12 cellular contexts compared by ENCODE assay signal in the genomic region with DNA sequence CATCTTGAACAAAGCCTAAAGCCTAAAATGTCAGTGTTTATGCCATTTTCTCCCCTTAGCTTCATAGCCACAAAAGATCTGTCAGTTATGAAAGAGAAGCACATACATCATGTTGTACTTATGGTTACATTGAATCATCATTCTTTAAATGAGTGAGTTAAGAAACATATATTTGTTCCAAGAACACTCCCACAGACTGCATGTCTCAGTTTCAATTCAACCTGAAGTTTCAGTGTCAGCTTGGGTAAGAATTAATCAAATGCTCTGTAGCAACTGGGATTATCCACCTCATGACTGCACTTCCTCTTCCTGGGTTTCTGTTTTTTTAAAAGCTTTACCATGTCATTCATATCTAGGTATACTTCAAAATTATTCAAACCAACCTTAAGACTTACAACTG. TPM values are rescaled to one million over a fixed set of nuclear protein-coding genes. Genes with fewer than 3 reads are reported as not detected.
DNase-seq lines count a peak whose midpoint lies in the region; ATAC-seq, FAIRE-seq and TF ChIP-seq lines count a peak whose summit lies in the region.
"Had no signal": no experiment of that assay in that cellular context is flagged by ENCODE, and none has a peak within 500 bp of the region (broad histone marks: within the 10 kb centered on the region; RNA-seq: fewer than 3 reads in every experiment).

No MANE protein-coding gene starts in this region.

- TF ChIP-seq CTCF in H1 (IDR thresholded peaks at IDR 0.05; ENCODE audit: control extremely low read depth in 1 of 3, insufficient read depth in 1 of 3, low read depth in 1 of 3, low read length in 3 of 3) (no peak), gastroesophageal sphincter (IDR thresholded peaks at IDR 0.05) (no peak), omental fat pad (IDR thresholded peaks at IDR 0.05) (no peak), WTC11 (IDR thresholded peaks at IDR 0.05) (no peak)

- H3K9me3 ChIP-seq in H1 (ENCODE audit: insufficient read depth in 2 of 2, low read depth in 1 of 2, low read length in 1 of 2) (no peaks in the 10 kb centered on the region), gastroesophageal sphincter (no peaks in the 10 kb centered on the region)

- no peak overlapping the region for H2BK15ac ChIP-seq in H1 (ENCODE audit: low read length)

- no peaks in the 10 kb centered on the region for H3K79me1 ChIP-seq in H1 (ENCODE audit: low read depth, low read length)

- H2AFZ ChIP-seq in H1 (ENCODE audit: low read length), result peak overlapping the region; percentile 81

- H2BK5ac ChIP-seq in H1 (ENCODE audit: low read depth, low read length), result no peak overlapping the region

- H3K4me2 ChIP-seq in H1 (ENCODE audit: insufficient read depth in 1 of 2, low read depth in 2 of 2, low read length in 2 of 2), result no peak overlapping the region

- H2BK12ac ChIP-seq in H1 (ENCODE audit: low read depth, low read length), result no peak overlapping the region

- H4K20me1 ChIP-seq in H1 (replicated peaks in 1 of 2; ENCODE audit: control insufficient read depth in 1 of 2, insufficient read depth in 2 of 2, low read length in 2 of 2), result no peaks in the 10 kb centered on the region

- H3K36me3 Mint-ChIP-seq in WTC11, result no peaks in the 10 kb centered on the region

- H3K4ac ChIP-seq in H1 (replicated peaks; ENCODE audit: insufficient read length, low read depth, low read length), result no peak overlapping the region

- no peak overlapping the region for H2BK20ac ChIP-seq in H1 (ENCODE audit: low read length)

- H2AK5ac ChIP-seq in H1 (ENCODE audit: low read depth, low read length), result no peak overlapping the region

- TF ChIP-seq EP300 in H1 (IDR thresholded peaks at IDR 0.05; ENCODE audit: borderline replicate concordance in 1 of 2, low read depth in 2 of 2, low read length in 2 of 2) (no peak), gastroesophageal sphincter (IDR thresholded peaks at IDR 0.05) (no peak)

- H4K91ac ChIP-seq in H1 (replicated peaks; ENCODE audit: insufficient read length, low read length), result no peak overlapping the region

- no peaks in the 10 kb centered on the region for H3K23me2 ChIP-seq in H1 (ENCODE audit: low read depth, low read length)

- no peaks in the 10 kb centered on the region for H3K27me3 Mint-ChIP-seq in WTC11 (ENCODE audit: low read depth)

- H3K27ac ChIP-seq in H1 (ENCODE audit: low read depth, low read length), result no peak overlapping the region
- H3K27ac ChIP-seq in gastroesophageal sphincter, result no peak overlapping the region

- no peak for DNase-seq in H1 (ENCODE audit: low read depth in 1 of 2, low spot score in 2 of 2)
- DNase-seq in omental fat pad (ENCODE audit: low spot score), result no peak
- no peak for DNase-seq in WTC11 (ENCODE audit: low spot score)
- DNase-seq in central memory CD4-positive, alpha-beta T cell, result no peak
- DNase-seq: GDM1; NK-92 treated with Interleukin-12 subunit alpha and Interleukin-12 subunit beta, amount 100 ng/mL, for 24 hours had no signal

- TF ChIP-seq POLR2A in H1 (IDR thresholded peaks at IDR 0.05; ENCODE audit: control extremely low read depth in 1 of 2, low read depth in 2 of 2, low read length in 2 of 2) (no peak), gastroesophageal sphincter (IDR thresholded peaks at IDR 0.05) (no peak)

- no peak for FAIRE-seq in H1 (lab: Jason Lieb, UNC)
- FAIRE-seq: colon had no signal

- no peak overlapping the region for H3K4me3 Mint-ChIP-seq in WTC11

- H3K9ac ChIP-seq in H1 (replicated peaks in 1 of 4; ENCODE audit: extremely low read depth in 1 of 4, low read depth in 3 of 4, low read length in 3 of 4), result no peak overlapping the region

- no peaks in the 10 kb centered on the region for H3K4me1 ChIP-seq in H1 (replicated peaks in 1 of 4; ENCODE audit: control insufficient read depth in 3 of 4, insufficient read depth in 4 of 4, low read length in 3 of 4)
- H3K4me1 ChIP-seq in gastroesophageal sphincter, result no peaks in the 10 kb centered on the region

- CTCF ChIA-PET in H1 (lab: Charles Lee; ENCODE audit: partially characterized antibody) (no interaction called here), WTC11 (lab: Charles Lee) (no interaction called here)

- H3K18ac ChIP-seq in H1 (ENCODE audit: extremely low read depth, low read length), result no peak overlapping the region

- H3K4me3 ChIP-seq in H1 (ENCODE audit: extremely low read depth in 1 of 4, insufficient read depth in 2 of 4, low read depth in 3 of 4, low read length in 4 of 4) (no peak overlapping the region), gastroesophageal sphincter (no peak overlapping the region)

- H3K14ac ChIP-seq in H1 (ENCODE audit: insufficient read length), result no peak overlapping the region

- H3K27me3 ChIP-seq in H1 (replicated peaks in 1 of 4; ENCODE audit: control insufficient read depth in 3 of 4, extremely low read depth in 1 of 4, insufficient read depth in 3 of 4, low read length in 3 of 4) (no peaks in the 10 kb centered on the region), gastroesophageal sphincter (peaks cover 7% of the 10 kb centered on the region)

- no peaks in the 10 kb centered on the region for H3K4me1 Mint-ChIP-seq in WTC11

- H4K8ac ChIP-seq in H1 (ENCODE audit: extremely low read depth, insufficient read depth, low read length), result no peak overlapping the region

- no peak overlapping the region for H3K56ac ChIP-seq in H1 (replicated peaks; ENCODE audit: insufficient read length, low read depth, low read length)

- H3K23ac ChIP-seq in H1 (ENCODE audit: insufficient read length), result no peak overlapping the region

- H3K9me3 Mint-ChIP-seq in WTC11, result no peaks in the 10 kb centered on the region

- H3K36me3 ChIP-seq in H1 (ENCODE audit: control insufficient read depth in 2 of 4, insufficient read depth in 4 of 4, low read length in 3 of 4) (no peaks in the 10 kb centered on the region), gastroesophageal sphincter (no peaks in the 10 kb centered on the region)

- TF ChIP-seq RAD21 in H1 (IDR thresholded peaks at IDR 0.05 in 1 of 2, conservative IDR thresholded peaks at IDR 0.05 in 1 of 2; ENCODE audit: low read depth in 2 of 2, low read length in 2 of 2), result no peak

- ATAC-seq in GM18870 (IDR thresholded peaks at IDR 0.05; ENCODE audit: unreplicated experiment) (peak; percentile 92), GM21526 (IDR thresholded peaks at IDR 0.05; ENCODE audit: low FRiP score, unreplicated experiment) (peak; percentile 86), HG03342 (IDR thresholded peaks at IDR 0.05; ENCODE audit: unreplicated experiment) (peak; percentile 84), gastroesophageal sphincter (no peak), omental fat pad (ENCODE audit: low FRiP score) (no peak), WTC11 (no peak)

- H2BK120ac ChIP-seq in H1 (replicated peaks; ENCODE audit: low read depth, low read length), result no peak overlapping the region

- no peak overlapping the region for H4K5ac ChIP-seq in H1 (ENCODE audit: insufficient read length, low read depth, low read length)

- no peaks in the 10 kb centered on the region for H3K79me2 ChIP-seq in H1 (ENCODE audit: control insufficient read depth in 1 of 2, insufficient read depth in 2 of 2, low read length in 2 of 2)

- H3K27ac Mint-ChIP-seq in WTC11, result no peak overlapping the region

- POLR2A ChIA-PET in H1 (lab: Charles Lee; ENCODE audit: partially characterized antibody), result no interaction called here
- POLR2A ChIA-PET in WTC11 (lab: Charles Lee), result no interaction called here

TF ChIP-seq in H1, 55 proteins besides CTCF, POLR2A, EP300 and RAD21:
- no peak for TF ChIP-seq POLR2AphosphoS5 (IDR thresholded peaks at IDR 0.05; ENCODE audit: low read depth, low read length)
- TF ChIP-seq HDAC6 (IDR thresholded peaks at IDR 0.05; ENCODE audit: low read depth, low read length), result no peak
TF ChIP-seq in H1: peak in this region for 0.

TF ChIP-seq in WTC11, 78 proteins besides CTCF, POLR2A, EP300 and RAD21 (continues in another document):
- TF ChIP-seq ZNF121 (CRISPR knock-in tag; IDR thresholded peaks at IDR 0.05) (no peak), ZNF416 (CRISPR knock-in tag; IDR thresholded peaks at IDR 0.05) (no peak), JUN (CRISPR knock-in tag; IDR thresholded peaks at IDR 0.05) (no peak), FOXP1 (CRISPR knock-in tag; IDR thresholded peaks at IDR 0.05; ENCODE audit: borderline replicate concordance) (no peak)
- TF ChIP-seq, protein P1, sequence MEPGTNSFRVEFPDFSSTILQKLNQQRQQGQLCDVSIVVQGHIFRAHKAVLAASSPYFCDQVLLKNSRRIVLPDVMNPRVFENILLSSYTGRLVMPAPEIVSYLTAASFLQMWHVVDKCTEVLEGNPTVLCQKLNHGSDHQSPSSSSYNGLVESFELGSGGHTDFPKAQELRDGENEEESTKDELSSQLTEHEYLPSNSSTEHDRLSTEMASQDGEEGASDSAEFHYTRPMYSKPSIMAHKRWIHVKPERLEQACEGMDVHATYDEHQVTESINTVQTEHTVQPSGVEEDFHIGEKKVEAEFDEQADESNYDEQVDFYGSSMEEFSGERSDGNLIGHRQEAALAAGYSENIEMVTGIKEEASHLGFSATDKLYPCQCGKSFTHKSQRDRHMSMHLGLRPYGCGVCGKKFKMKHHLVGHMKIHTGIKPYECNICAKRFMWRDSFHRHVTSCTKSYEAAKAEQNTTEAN (CRISPR knock-in tag; IDR thresholded peaks at IDR 0.05), result no peak
- TF ChIP-seq, protein P2, sequence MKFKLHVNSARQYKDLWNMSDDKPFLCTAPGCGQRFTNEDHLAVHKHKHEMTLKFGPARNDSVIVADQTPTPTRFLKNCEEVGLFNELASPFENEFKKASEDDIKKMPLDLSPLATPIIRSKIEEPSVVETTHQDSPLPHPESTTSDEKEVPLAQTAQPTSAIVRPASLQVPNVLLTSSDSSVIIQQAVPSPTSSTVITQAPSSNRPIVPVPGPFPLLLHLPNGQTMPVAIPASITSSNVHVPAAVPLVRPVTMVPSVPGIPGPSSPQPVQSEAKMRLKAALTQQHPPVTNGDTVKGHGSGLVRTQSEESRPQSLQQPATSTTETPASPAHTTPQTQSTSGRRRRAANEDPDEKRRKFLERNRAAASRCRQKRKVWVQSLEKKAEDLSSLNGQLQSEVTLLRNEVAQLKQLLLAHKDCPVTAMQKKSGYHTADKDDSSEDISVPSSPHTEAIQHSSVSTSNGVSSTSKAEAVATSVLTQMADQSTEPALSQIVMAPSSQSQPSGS (CRISPR knock-in tag; IDR thresholded peaks at IDR 0.05; ENCODE audit: borderline replicate concordance, low read depth), result no peak

RNA-seq across cellular contexts. Expression of a gene that starts 3.9 kb away (rescaled TPM):
- not detected in 2 replicates for total RNA-seq in H1 (2021; fragmentation: NEBNext Ultra II Directional; extraction: Animal tissue kit (Norgen Biotek cat#: 25700))
- not detected in 2 replicates for polyA plus RNA-seq in H1 (2011; rRNA removed)
- polyA plus RNA-seq in H1 (2011; cell fraction: cytosol; rRNA removed), result not detected
- not detected for polyA plus RNA-seq in H1 (2011; cell fraction: nucleus; rRNA removed)
- polyA plus RNA-seq in H1 (2012, experiment 1 of 2), result not detected in 4 replicates
- polyA plus RNA-seq in H1 (2012, experiment 2 of 2), result not detected
- polyA plus RNA-seq in H1 (2013, experiment 1 of 2), result not detected
- polyA plus RNA-seq in H1 (2013, experiment 2 of 2), result not detected
- polyA minus RNA-seq in H1 (2011; rRNA and poly(A)+ RNA removed), result not detected in 2 replicates
- polyA minus RNA-seq in H1 (2011; cell fraction: cytosol; rRNA and poly(A)+ RNA removed), result not detected
- polyA minus RNA-seq in H1 (2011; cell fraction: nucleus; rRNA and poly(A)+ RNA removed), result not detected
- 1 to 10 TPM in 2 of 4 donors, under 1 TPM in 1, not detected in 1; 0.40 to 3.2 (median 1.6) TPM for total RNA-seq in gastroesophageal sphincter
- not detected for total RNA-seq in omental fat pad
- total RNA-seq in WTC11 (2021), result not detected in 3 replicates
- total RNA-seq: temporal lobe had no signal

Comparison
In these comparisons a context has a peak if more than half of its experiments do, and no peak if none do; other contexts are left out.
1. ATAC-seq: peak in GM18870 (single experiment), GM21526 (single experiment) and HG03342 (single experiment); none in gastroesophageal sphincter (single experiment), omental fat pad (single experiment) and WTC11 (single experiment).